ENCODE assay signal across 23 cellular contexts in genomic region chr16:89436362-89436761, GRCh38. TPM values are rescaled to one million over a fixed set of nuclear protein-coding genes. Genes with fewer than 3 reads are reported as not detected.
DNase-seq lines count a peak whose midpoint lies in the region; ATAC-seq and TF ChIP-seq lines count a peak whose summit lies in the region.
"Had no signal": no experiment of that assay in that cellular context is flagged by ENCODE, and none has a peak within 500 bp of the region (broad histone marks: within the 10 kb centered on the region; RNA-seq: fewer than 3 reads in every experiment).

No MANE protein-coding gene starts in this region.

- H3K27ac ChIP-seq in CD4-positive, CD25-positive, alpha-beta regulatory T cell (ENCODE audit: insufficient read depth, low read length, poor library complexity, severe bottlenecking), result peak overlapping the region; percentile 2
- H3K27ac ChIP-seq in neutrophil, result peak overlapping the region; percentile 92
- H3K27ac ChIP-seq in OCI-LY7 (ENCODE audit: low read depth, low read length, poor library complexity, severe bottlenecking), result no peak overlapping the region
- H3K27ac ChIP-seq: 22Rv1, parathyroid adenoma, SK-N-MC, tibial artery had no signal

- H3K27me3 Mint-ChIP-seq in CD4-positive, CD25-positive, alpha-beta regulatory T cell, result no peaks in the 10 kb centered on the region
- H3K27me3 Mint-ChIP-seq in activated T-helper 17 cell treated with anti-CD3 and anti-CD28 coated beads, Interleukin-2, amount 50 U/mL, for 72 hours, result no peaks in the 10 kb centered on the region
- H3K27me3 Mint-ChIP-seq: activated B cell treated with CpG ODN at 0.5 μM for 24 hours had no signal

- POLR2A ChIA-PET in OCI-LY7 (lab: Charles Lee), result interaction anchor here (0.6 kb wide), 1 partner anchor 70 kb away, joined by 4 read pairs; no protein-coding TSS in a partner anchor

- H3K36me3 Mint-ChIP-seq in CD4-positive, CD25-positive, alpha-beta regulatory T cell, result peaks cover 20% of the 10 kb centered on the region
- H3K36me3 Mint-ChIP-seq in activated T-helper 17 cell treated with anti-CD3 and anti-CD28 coated beads, Interleukin-2, amount 50 U/mL, for 72 hours (ENCODE audit: low read depth), result peaks cover 62% of the 10 kb centered on the region

- no peak overlapping the region for H2AFZ ChIP-seq in OCI-LY7 (ENCODE audit: low read length)
- H2AFZ ChIP-seq: parathyroid adenoma had no signal

- peaks cover 100% of the 10 kb centered on the region for H3K79me2 ChIP-seq in OCI-LY7 (ENCODE audit: insufficient read depth, low read depth, low read length)

- peak overlapping the region in 2 of 3 donors; percentile 97 to 98 for H3K27ac Mint-ChIP-seq in CD4-positive, CD25-positive, alpha-beta regulatory T cell
- no peak overlapping the region for H3K27ac Mint-ChIP-seq in activated T-helper 17 cell treated with anti-CD3 and anti-CD28 coated beads, Interleukin-2, amount 50 U/mL, for 72 hours

- peaks cover 0 to 71% (median 44%) of the 10 kb centered on the region in 4 donors for H3K4me1 Mint-ChIP-seq in CD4-positive, CD25-positive, alpha-beta regulatory T cell
- peaks cover 51% of the 10 kb centered on the region for H3K4me1 Mint-ChIP-seq in activated T-helper 17 cell treated with anti-CD3 and anti-CD28 coated beads, Interleukin-2, amount 50 U/mL, for 72 hours

- no peaks in the 10 kb centered on the region for H3K27me3 ChIP-seq in CD4-positive, CD25-positive, alpha-beta regulatory T cell (ENCODE audit: control insufficient read depth, insufficient read depth, low read length)
- no peaks in the 10 kb centered on the region for H3K27me3 ChIP-seq in neutrophil
- H3K27me3 ChIP-seq: stomach, tibial artery had no signal

- no TSS peak for BruUV-seq in OCI-LY7 (replicated peaks; lab: Mats Ljungman, UMichigan)

- H3K4me1 ChIP-seq in CD4-positive, CD25-positive, alpha-beta regulatory T cell (ENCODE audit: control insufficient read depth, insufficient read depth, low read length, poor library complexity, severe bottlenecking), result peaks cover 95% of the 10 kb centered on the region
- H3K4me1 ChIP-seq in neutrophil (ENCODE audit: control insufficient read depth in 1 of 2, insufficient read depth in 1 of 2, low read depth in 1 of 2, low read length in 1 of 2) (peaks cover 87 to 93% of the 10 kb centered on the region in 2 experiments), OCI-LY7 (ENCODE audit: insufficient read depth, low read length, poor library complexity, severe bottlenecking) (no peaks in the 10 kb centered on the region)

- H3K9me2 ChIP-seq in OCI-LY7 (ENCODE audit: insufficient read depth, low read length), result no peaks in the 10 kb centered on the region

- H3K9me3 ChIP-seq in CD4-positive, CD25-positive, alpha-beta regulatory T cell (ENCODE audit: control insufficient read depth in 2 of 2, low read length in 2 of 2), result no peaks in the 10 kb centered on the region
- H3K9me3 ChIP-seq in neutrophil (no peaks in the 10 kb centered on the region), OCI-LY7 (ENCODE audit: low read length) (no peaks in the 10 kb centered on the region)
- H3K9me3 ChIP-seq: stomach, tibial artery had no signal

- H3K36me3 ChIP-seq in CD4-positive, CD25-positive, alpha-beta regulatory T cell (ENCODE audit: control insufficient read depth, insufficient read depth, low read length), result no peaks in the 10 kb centered on the region
- no peaks in the 10 kb centered on the region for H3K36me3 ChIP-seq in neutrophil
- H3K36me3 ChIP-seq in OCI-LY7 (ENCODE audit: insufficient read depth, low read length), result peaks cover 80% of the 10 kb centered on the region
- H3K36me3 ChIP-seq: tibial artery had no signal

- DNase-seq in NOMO-1 (lab: John Stamatoyannopoulos, UW; ENCODE audit: unreplicated experiment in 2 of 2), result peak; percentile 40 to 58
- no peak for DNase-seq in NOMO-1 treated with dmso at 0.1 percent for 144 hours (lab: John Stamatoyannopoulos, UW; ENCODE audit: unreplicated experiment)
- no peak for DNase-seq in CD4-positive, CD25-positive, alpha-beta regulatory T cell
- DNase-seq in OCI-LY7 (ENCODE audit: low spot score), result no peak
- DNase-seq: COR-L47, DND-41, HCEC 1CT, NCI-H1694, NCI-H526 treated with DMSO at 0.1 percent for 48 hours, stomach, T1000 had no signal

- H3K4me3 ChIP-seq in CD4-positive, CD25-positive, alpha-beta regulatory T cell (ENCODE audit: low read depth, low read length), result peak overlapping the region; percentile 69
- H3K4me3 ChIP-seq in neutrophil (ENCODE audit: low read depth in 1 of 2, low read length in 1 of 2), result peak overlapping the region; percentile 42 to 53
- H3K4me3 ChIP-seq in OCI-LY7 (ENCODE audit: low read depth, low read length, poor library complexity, severe bottlenecking), result no peak overlapping the region
- H3K4me3 ChIP-seq: SK-N-MC, stomach, tibial artery had no signal

- peaks cover 22% of the 10 kb centered on the region for H4K20me1 ChIP-seq in OCI-LY7 (ENCODE audit: insufficient read depth, low read length)

- H3K4me2 ChIP-seq in OCI-LY7 (ENCODE audit: low read length), result no peak overlapping the region

- no peak for ATAC-seq in CD4-positive, CD25-positive, alpha-beta regulatory T cell (ENCODE audit: low read depth in 2 of 2)
- ATAC-seq in activated T-helper 17 cell treated with anti-CD3 and anti-CD28 coated beads, Interleukin-2, amount 50 U/mL, for 72 hours (replicated peaks), result no peak
- ATAC-seq in HG02623 (IDR thresholded peaks at IDR 0.05; ENCODE audit: unreplicated experiment) (no peak), HG02981 (IDR thresholded peaks at IDR 0.05; ENCODE audit: unreplicated experiment) (no peak)
- ATAC-seq: left lobe of liver, right cardiac atrium had no signal

- no peaks in the 10 kb centered on the region for H3K9me3 Mint-ChIP-seq in CD4-positive, CD25-positive, alpha-beta regulatory T cell
- H3K9me3 Mint-ChIP-seq in activated T-helper 17 cell treated with anti-CD3 and anti-CD28 coated beads, Interleukin-2, amount 50 U/mL, for 72 hours, result peaks cover 4% of the 10 kb centered on the region
- H3K9me3 Mint-ChIP-seq: activated B cell treated with CpG ODN at 0.5 μM for 24 hours; activated naive CD4-positive, alpha-beta T cell treated with anti-CD3 and anti-CD28 coated beads for 36 hours had no signal

- no peak for TF ChIP-seq CTCF in neutrophil (IDR thresholded peaks at IDR 0.05)
- TF ChIP-seq CTCF in OCI-LY7 (conservative IDR thresholded peaks at IDR 0.05; ENCODE audit: low read length), result no peak

- intact Hi-C loops in OCI-LY7 (cut with micrococcal nuclease; ENCODE audit: unreplicated experiment), result no loop called here

- CTCF ChIA-PET in OCI-LY7 (lab: Charles Lee; ENCODE audit: unreplicated experiment), result no interaction called here

- peak overlapping the region; percentile 79 to 90 (median 85) for H3K4me3 Mint-ChIP-seq in CD4-positive, CD25-positive, alpha-beta regulatory T cell
- peak overlapping the region; percentile 71 for H3K4me3 Mint-ChIP-seq in activated T-helper 17 cell treated with anti-CD3 and anti-CD28 coated beads, Interleukin-2, amount 50 U/mL, for 72 hours

RNA-seq across cellular contexts. Expression of gene ANKRD11, which starts 54.0 kb away (rescaled TPM):
- 323 TPM for total RNA-seq in CD4-positive, CD25-positive, alpha-beta regulatory T cell
- 10 to 100 TPM in 3 of 4 donors, 1 to 10 TPM in 1; 8.7 to 19.4 (median 14.3) TPM for polyA plus RNA-seq in CD4-positive, CD25-positive, alpha-beta regulatory T cell
- total RNA-seq in activated T-helper 17 cell treated with anti-CD3 and anti-CD28 coated beads, Interleukin-2, amount 50 U/mL, for 72 hours, result 100 to 1,000 TPM; 166 to 178 TPM
- 87.0 and 89.1 TPM in 2 replicates for total RNA-seq in OCI-LY7 (2014; rRNA removed; shearing (Covaris generic))
- total RNA-seq in OCI-LY7 (2022), result 247 and 251 TPM in 2 replicates

Comparison
In these comparisons a context has a peak if more than half of its experiments do, and no peak if none do; other contexts are left out.
1. DNase-seq: peak in NOMO-1 (2 of 2); none in NOMO-1 treated with dmso at 0.1 percent for 144 hours (single experiment), CD4-positive, CD25-positive, alpha-beta regulatory T cell (0 of 3) and OCI-LY7 (single experiment).